8 cellular contexts compared by ENCODE assay signal in the genomic region with DNA sequence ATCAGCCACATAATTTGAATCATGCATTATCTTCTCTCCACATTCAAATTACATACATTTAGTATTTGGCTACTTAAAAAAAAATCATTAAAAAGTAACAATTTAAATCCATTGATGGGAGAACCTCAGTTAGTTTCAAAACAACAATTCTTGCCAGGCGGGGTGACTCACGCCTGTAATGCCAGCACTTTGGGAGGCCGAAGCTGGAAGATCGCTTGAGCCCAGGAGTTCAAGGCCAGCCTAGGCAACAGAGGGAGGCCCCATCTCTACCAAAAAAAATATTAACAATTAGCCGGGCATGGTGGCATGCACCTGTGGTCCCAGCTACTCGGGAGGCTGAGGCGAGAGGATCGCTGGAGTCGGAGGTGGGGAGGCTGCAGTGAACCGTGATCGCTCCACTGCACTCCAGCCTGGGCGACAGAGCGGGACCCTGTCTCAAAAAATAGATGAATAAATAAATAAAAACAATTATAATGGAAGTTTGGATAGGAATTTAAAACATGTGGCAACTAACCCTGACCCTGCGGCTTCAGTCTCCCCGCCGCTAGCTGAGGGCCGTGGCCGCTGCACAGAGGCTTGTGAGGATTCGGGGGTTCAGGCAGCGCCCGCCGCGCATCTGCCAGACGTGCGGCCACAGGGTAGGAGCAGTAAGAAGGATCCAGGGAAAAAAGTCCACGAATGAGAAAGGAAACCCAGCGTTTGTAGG. TPM values are rescaled to one million over a fixed set of nuclear protein-coding genes. Genes with fewer than 3 reads are reported as not detected.
DNase-seq lines count a peak whose midpoint lies in the region; ATAC-seq, FAIRE-seq and TF ChIP-seq lines count a peak whose summit lies in the region.

No MANE protein-coding gene starts in this region.

- no peak for TF ChIP-seq POLR2A in body of pancreas (IDR thresholded peaks at IDR 0.05)

- H3K27me3 ChIP-seq in heart right ventricle, result no peaks in the 10 kb centered on the region
- H3K27me3 ChIP-seq in body of pancreas, result no peaks in the 10 kb centered on the region

- H3K27ac ChIP-seq in heart right ventricle, result peak overlapping the region; percentile 78 to 97 (median 94)
- peak overlapping the region in 3 of 4 donors; percentile 69 to 87 (median 82) for H3K27ac ChIP-seq in body of pancreas
- H3K27ac ChIP-seq in mesodermal cell (ENCODE audit: low read depth, low read length, severe bottlenecking), result peak overlapping the region; percentile 92

- ATAC-seq in heart right ventricle, result peak in 4 of 8 donors; percentile 2 to 35 (median 4)
- no peak for ATAC-seq in body of pancreas
- ATAC-seq in HG03571 (IDR thresholded peaks at IDR 0.05; ENCODE audit: unreplicated experiment), result no peak

- TF ChIP-seq CTCF in heart right ventricle (IDR thresholded peaks at IDR 0.05) (no peak), body of pancreas (IDR thresholded peaks at IDR 0.05) (no peak)

- no peaks in the 10 kb centered on the region for H3K36me3 ChIP-seq in heart right ventricle
- H3K36me3 ChIP-seq in body of pancreas (replicated peaks in 1 of 2; ENCODE audit: insufficient read depth in 1 of 2, low read depth in 2 of 2), result no peaks in the 10 kb centered on the region
- H3K36me3 ChIP-seq in mesodermal cell (ENCODE audit: control insufficient read depth, insufficient read depth, low read length), result no peaks in the 10 kb centered on the region

- intact Hi-C loops in heart right ventricle (cut with DNase I), result no loop called here
- intact Hi-C loops in cardiac septum (cut with DNase I), result loop anchor here (5.0 kb wide), 1 partner anchor 1860 kb away; no protein-coding TSS in a partner anchor
- intact Hi-C loops in body of pancreas (cut with DNase I), result no loop called here

- DNase-seq in heart right ventricle, result no peak
- no peak for DNase-seq in cardiac septum (ENCODE audit: low spot score)
- DNase-seq in body of pancreas, result no peak
- DNase-seq in GOT3 (lab: John Stamatoyannopoulos, UW), result no peak
- no peak for DNase-seq in occipital lobe (lab: John Stamatoyannopoulos, UW)
- no peak for DNase-seq in GM19239 (ENCODE audit: insufficient read length, low spot score)

- no peak for FAIRE-seq in GM19239 (lab: Jason Lieb, UNC)

- WGBS in heart right ventricle, 2 donors, result 48 to 50% methylated on average over 27 of the region's 27 CpGs
- 40 to 43% methylated on average over 27 of the region's 27 CpGs for WGBS in body of pancreas, 2 donors
- 54 to 68% methylated on average over 15 to 23 of the region's 27 CpGs for WGBS in mesodermal cell (ENCODE audit: insufficient coverage in 2 of 2), 2 experiments

- peaks cover 3 to 56% (median 19%) of the 10 kb centered on the region in 9 donors for H3K4me1 ChIP-seq in heart right ventricle
- peaks cover 17% of the 10 kb centered on the region for H3K4me1 ChIP-seq in body of pancreas
- H3K4me1 ChIP-seq in mesodermal cell (ENCODE audit: control insufficient read depth, insufficient read depth, low read length, poor library complexity, severe bottlenecking), result no peaks in the 10 kb centered on the region

- peak overlapping the region; percentile 61 to 97 (median 88) for H3K4me3 ChIP-seq in heart right ventricle
- peak overlapping the region; percentile 58 to 60 for H3K4me3 ChIP-seq in body of pancreas
- peak overlapping the region; percentile 84 for H3K4me3 ChIP-seq in mesodermal cell (ENCODE audit: extremely low read depth, insufficient read depth, low read length, poor library complexity, severe bottlenecking)

- H3K9me3 ChIP-seq in heart right ventricle (no peaks in the 10 kb centered on the region), body of pancreas (no peaks in the 10 kb centered on the region), mesodermal cell (ENCODE audit: control insufficient read depth, low read length) (no peaks in the 10 kb centered on the region)

RNA-seq across cellular contexts. Expression of gene CSGALNACT2, which starts 1.1 kb away (rescaled TPM):
- total RNA-seq in heart right ventricle (10 to 100 TPM in 3 of 10 donors, 1 to 10 TPM in 7; 7.0 to 12.9 (median 9.8) TPM), cardiac septum (14.2 TPM), body of pancreas (1 to 10 TPM; 6.9 to 9.6 TPM), occipital lobe (68.3 TPM)
- 1 to 10 TPM; 4.6 to 7.1 TPM for polyA plus RNA-seq in heart right ventricle
- 12.6 TPM for polyA plus RNA-seq in mesodermal cell (2013, experiment 1 of 2)
- 14.3 TPM for polyA plus RNA-seq in mesodermal cell (2013, experiment 2 of 2)
